Comparison of ENCODE assay signal across 10 cellular contexts in genomic region chr18:52486052-52486451, GRCh38.
"Had no signal": no experiment of that assay in that cellular context is flagged by ENCODE, and none has a peak within 500 bp of the region (broad histone marks: within the 10 kb centered on the region; RNA-seq: fewer than 3 reads in every experiment).

No MANE protein-coding gene starts in this region.

- H3K9ac ChIP-seq: GM23248 had no signal

- H3K36me3 ChIP-seq: HAP-1 had no signal

- DNase-seq: GM23248, GOT3, H7, H9, HCEC 1CT, HFFc6 had no signal

- H3K4me1 ChIP-seq: HAP-1 had no signal

- H2AFZ ChIP-seq: GM23248 had no signal

- FAIRE-seq: H1, H54 had no signal

- H3K27ac Mint-ChIP-seq: H9, HFFc6 had no signal

- H3K4me1 Mint-ChIP-seq: H9 had no signal

- H3K4me3 Mint-ChIP-seq: H9, HFFc6 had no signal

- ATAC-seq: HCT116 had no signal

- H3K9me3 ChIP-seq: HAP-1 had no signal

- H3K4me3 ChIP-seq: GM23248, HAP-1 had no signal

- H3K27ac ChIP-seq: GM23248 had no signal

- H3K9me3 Mint-ChIP-seq: H9 had no signal
